Comparison of ENCODE assay signal across 6 cellular contexts in genomic region chr15:28772857-28773256, GRCh38.
DNase-seq lines count a peak whose midpoint lies in the region; ATAC-seq, FAIRE-seq and TF ChIP-seq lines count a peak whose summit lies in the region.
"Not testable (repeated sequence)": the region's sequence is repeated elsewhere in the genome, so short reads cannot be mapped to it uniquely, and the experiment has no call there.

No MANE protein-coding gene starts in this region.

- H3K27me3 ChIP-seq in astrocyte (ENCODE audit: insufficient read depth, low read length): not testable (repeated sequence)

- not testable (repeated sequence) for H3K4me2 ChIP-seq in A549; astrocyte (ENCODE audit: low read length)

- not testable (repeated sequence) for H4K20me1 ChIP-seq in astrocyte (ENCODE audit: insufficient read depth, low read length)

- not testable (repeated sequence) for ATAC-seq in A549

- H3K27me3 Mint-ChIP-seq in astrocyte (ENCODE audit: low read depth, unreplicated experiment): not testable (repeated sequence)

- H2AFZ ChIP-seq in astrocyte (ENCODE audit: low read depth, low read length): not testable (repeated sequence)

- not testable (repeated sequence) for DNase-seq in A549 (ENCODE audit: low read depth in 1 of 2, low spot score in 1 of 2); H54 (ENCODE audit: insufficient read length, low spot score); astrocyte (ENCODE audit: low read depth)
- DNase-seq in DMS79 (lab: John Stamatoyannopoulos, UW): peak; percentile 12
- DNase-seq in SK-MEL-5 (ENCODE audit: low read depth, low spot score): peak; percentile 18

- not testable (repeated sequence) for H3K4me1 ChIP-seq in A549; astrocyte (ENCODE audit: insufficient read depth, low read length)

- not testable (repeated sequence) for H3K9me3 Mint-ChIP-seq in astrocyte (ENCODE audit: unreplicated experiment)

- not testable (repeated sequence) for H3K79me2 ChIP-seq in astrocyte (ENCODE audit: insufficient read depth, low read length)

- TF ChIP-seq EP300 in A549 (IDR thresholded peaks at IDR 0.05); Ishikawa (IDR thresholded peaks at IDR 0.05; ENCODE audit: borderline replicate concordance): not testable (repeated sequence)

- CTCF ChIA-PET in A549 (lab: Yijun Ruan, JAX): not testable (repeated sequence)

- H3K36me3 Mint-ChIP-seq in astrocyte (ENCODE audit: low read depth, unreplicated experiment): not testable (repeated sequence)

- TF ChIP-seq CTCF in A549 (IDR thresholded peaks at IDR 0.05); astrocyte (IDR thresholded peaks at IDR 0.05; ENCODE audit: insufficient read depth, low read depth, low read length): not testable (repeated sequence)

- not testable (repeated sequence) for H3K27ac ChIP-seq in A549; astrocyte (ENCODE audit: low read depth, low read length)

- in situ Hi-C loops in SK-MEL-5 (cut with HindIII; ENCODE audit: low pct_unique_long_range_greater_than_20kb, low sequenced_read_pairs): not testable (repeated sequence)

- not testable (repeated sequence) for H3K4me3 ChIP-seq in A549; astrocyte (ENCODE audit: insufficient read depth, low read depth, low read length)

- not testable (repeated sequence) for H3K9ac ChIP-seq in astrocyte (ENCODE audit: low read length)

- not testable (repeated sequence) for TF ChIP-seq POLR2A in A549 (IDR thresholded peaks at IDR 0.05; ENCODE audit: low read length); H54 (IDR thresholded peaks at IDR 0.05; ENCODE audit: low read depth, low read length)

- not testable (repeated sequence) for H3K4me1 Mint-ChIP-seq in astrocyte (ENCODE audit: low read depth, unreplicated experiment)

- H3K9me3 ChIP-seq in A549; astrocyte (ENCODE audit: insufficient read depth, low read depth, low read length): not testable (repeated sequence)

- H3K36me3 ChIP-seq in astrocyte (ENCODE audit: insufficient read depth, low read length): not testable (repeated sequence)

- FAIRE-seq in A549 (lab: Jason Lieb, UNC): peak; percentile 83
- FAIRE-seq in H54 (lab: Jason Lieb, UNC): peak; percentile 11
- FAIRE-seq in astrocyte (lab: Jason Lieb, UNC): peak; percentile 67

- TF ChIP-seq RAD21 in A549 (conservative IDR thresholded peaks at IDR 0.05 in 1 of 2, IDR thresholded peaks at IDR 0.05 in 1 of 2); Ishikawa (IDR thresholded peaks at IDR 0.05; ENCODE audit: low read depth): not testable (repeated sequence)

- POLR2A ChIA-PET in A549 (lab: Yijun Ruan, JAX): not testable (repeated sequence)

- not testable (repeated sequence) for H3K4me3 Mint-ChIP-seq in astrocyte (ENCODE audit: unreplicated experiment)

- 56% methylated on average over 3 of the region's 3 CpGs for WGBS in A549 (ENCODE audit: missing lambda C conversion rate)

- not testable (repeated sequence) for H3K27ac Mint-ChIP-seq in astrocyte (ENCODE audit: unreplicated experiment)

TF ChIP-seq in A549, 52 proteins besides CTCF, POLR2A, EP300 and RAD21:
- peak; percentile 37; the same call in 1 of the 2 replicates for TF ChIP-seq REST (IDR thresholded peaks at IDR 0.05)

TF ChIP-seq in Ishikawa, 13 proteins besides CTCF, POLR2A, EP300 and RAD21:
- peak; percentile 64 for TF ChIP-seq REST (IDR thresholded peaks at IDR 0.05; ENCODE audit: low read depth)
